ENCODE assay signal across 9 cellular contexts in the genomic region with DNA sequence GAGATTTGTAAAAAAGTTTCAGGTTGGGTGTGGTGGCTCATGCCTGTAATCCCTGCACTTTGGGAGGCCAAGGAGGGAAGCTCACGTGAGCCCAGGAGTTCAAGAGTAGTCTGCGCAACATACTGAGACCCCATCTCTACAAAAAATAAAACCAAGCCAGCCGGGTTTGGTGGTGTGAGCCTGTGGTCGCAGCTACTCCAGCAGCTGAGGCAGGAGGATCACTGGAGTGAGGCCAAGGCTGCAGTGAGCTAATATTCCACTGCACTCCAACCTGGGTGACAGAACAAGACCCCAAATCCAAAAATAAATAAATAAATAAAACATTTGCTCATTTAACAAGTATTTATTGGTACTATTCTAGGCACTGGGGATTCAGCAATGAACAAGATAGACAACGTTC. TPM values are rescaled to one million over a fixed set of nuclear protein-coding genes. Genes with fewer than 3 reads are reported as not detected.
DNase-seq lines count a peak whose midpoint lies in the region; ATAC-seq lines count a peak whose summit lies in the region.
"Had no signal": no experiment of that assay in that cellular context is flagged by ENCODE, and none has a peak within 500 bp of the region (broad histone marks: within the 10 kb centered on the region; RNA-seq: fewer than 3 reads in every experiment).

No MANE protein-coding gene starts in this region.

- H3K4me1 ChIP-seq in SJCRH30, result peaks cover 10% of the 10 kb centered on the region

- no peaks in the 10 kb centered on the region for H3K27me3 Mint-ChIP-seq in stimulated activated naive CD8-positive, alpha-beta T cell treated with anti-CD3 and anti-CD28 coated beads, Interleukin-15, Interleukin-2, amounts not matched to agents 100 ng/mL and 50 ng/mL, for 24 hours
- no peaks in the 10 kb centered on the region for H3K27me3 Mint-ChIP-seq in activated CD4-positive, alpha-beta memory T cell treated with anti-CD3 and anti-CD28 coated beads, Interleukin-2, amount 10 ng/mL, durations not matched to agents 7 days and 5 days
- no peaks in the 10 kb centered on the region for H3K27me3 Mint-ChIP-seq in memory B cell

- peak overlapping the region; percentile 64 for H3K27ac Mint-ChIP-seq in stimulated activated naive CD8-positive, alpha-beta T cell treated with anti-CD3 and anti-CD28 coated beads, Interleukin-15, Interleukin-2, amounts not matched to agents 100 ng/mL and 50 ng/mL, for 24 hours
- peak overlapping the region; percentile 94 for H3K27ac Mint-ChIP-seq in activated CD4-positive, alpha-beta memory T cell treated with anti-CD3 and anti-CD28 coated beads, Interleukin-2, amount 10 ng/mL, durations not matched to agents 7 days and 5 days
- H3K27ac Mint-ChIP-seq in memory B cell, result no peak overlapping the region

- no peaks in the 10 kb centered on the region for H3K9me3 ChIP-seq in SJCRH30 (replicated peaks)

- no peaks in the 10 kb centered on the region for H3K27me3 ChIP-seq in SJCRH30

- peaks cover 16% of the 10 kb centered on the region for H3K36me3 ChIP-seq in SJCRH30

- H3K4me1 Mint-ChIP-seq in stimulated activated naive CD8-positive, alpha-beta T cell treated with anti-CD3 and anti-CD28 coated beads, Interleukin-15, Interleukin-2, amounts not matched to agents 100 ng/mL and 50 ng/mL, for 24 hours (ENCODE audit: low read depth), result peaks cover 63% of the 10 kb centered on the region
- H3K4me1 Mint-ChIP-seq in activated CD4-positive, alpha-beta memory T cell treated with anti-CD3 and anti-CD28 coated beads, Interleukin-2, amount 10 ng/mL, durations not matched to agents 7 days and 5 days, result peaks cover 60% of the 10 kb centered on the region
- peaks cover 25% of the 10 kb centered on the region for H3K4me1 Mint-ChIP-seq in memory B cell

- POLR2A ChIA-PET in activated CD4-positive, alpha-beta memory T cell treated with anti-CD3 and anti-CD28 coated beads, Interleukin-2, amount 10 ng/mL, durations not matched to agents 7 days and 5 days (lab: Charles Lee), result interaction anchor here (1.4 to 5.0 kb wide), 7 partner anchors 8 to 284 kb away, joined by 3 to 98 read pairs (median 14); a partner anchor contains a TSS

- H3K4me3 ChIP-seq in SJCRH30, result no peak overlapping the region; the same call in 1 of the 2 replicates

- H3K27ac ChIP-seq in SJCRH30, result no peak overlapping the region

- no peak for DNase-seq in stimulated activated naive CD8-positive, alpha-beta T cell treated with anti-CD3 and anti-CD28 coated beads, Interleukin-15, Interleukin-2, amounts not matched to agents 100 U/mL and 50 U/mL, for 24 hours
- DNase-seq in activated CD4-positive, alpha-beta memory T cell treated with anti-CD3 and anti-CD28 coated beads, Interleukin-2, amount 10 ng/mL, durations not matched to agents 7 days and 5 days, result no peak
- no peak for DNase-seq in memory B cell (ENCODE audit: low spot score in 2 of 2)
- DNase-seq in NCI-H2227 (lab: John Stamatoyannopoulos, UW; ENCODE audit: unreplicated experiment), result no peak
- DNase-seq in SJCRH30, result no peak
- DNase-seq in stimulated activated CD4-positive, alpha-beta T cell treated with anti-CD3 and anti-CD28 coated beads, Interleukin-12 subunit alpha, Interleukin-12 subunit beta, amount 100 ng/mL, for 4 hours, result no peak
- DNase-seq: NCI-H1436 had no signal

- peaks cover 33% of the 10 kb centered on the region for H3K36me3 Mint-ChIP-seq in stimulated activated naive CD8-positive, alpha-beta T cell treated with anti-CD3 and anti-CD28 coated beads, Interleukin-15, Interleukin-2, amounts not matched to agents 100 ng/mL and 50 ng/mL, for 24 hours (ENCODE audit: low read depth)
- H3K36me3 Mint-ChIP-seq in activated CD4-positive, alpha-beta memory T cell treated with anti-CD3 and anti-CD28 coated beads, Interleukin-2, amount 10 ng/mL, durations not matched to agents 7 days and 5 days (ENCODE audit: low read depth), result peaks cover 44% of the 10 kb centered on the region
- H3K36me3 Mint-ChIP-seq in memory B cell, result peaks cover 7% of the 10 kb centered on the region

- CTCF ChIA-PET in activated CD4-positive, alpha-beta memory T cell treated with anti-CD3 and anti-CD28 coated beads, Interleukin-2, amount 10 ng/mL, durations not matched to agents 7 days and 5 days (lab: Charles Lee), result interaction anchor here (9.9 kb wide), 1 partner anchor 9 kb away, joined by 92 read pairs; a partner anchor contains a TSS

- ATAC-seq in stimulated activated naive CD8-positive, alpha-beta T cell treated with anti-CD3 and anti-CD28 coated beads, Interleukin-15, Interleukin-2, amounts not matched to agents 100 U/mL and 50 U/mL, for 24 hours, result no peak
- ATAC-seq in memory B cell (ENCODE audit: low read depth) (no peak), HG03457 (IDR thresholded peaks at IDR 0.05; ENCODE audit: unreplicated experiment) (no peak)

- H3K4me3 Mint-ChIP-seq in stimulated activated naive CD8-positive, alpha-beta T cell treated with anti-CD3 and anti-CD28 coated beads, Interleukin-15, Interleukin-2, amounts not matched to agents 100 ng/mL and 50 ng/mL, for 24 hours, result peak overlapping the region; percentile 93
- H3K4me3 Mint-ChIP-seq in activated CD4-positive, alpha-beta memory T cell treated with anti-CD3 and anti-CD28 coated beads, Interleukin-2, amount 10 ng/mL, durations not matched to agents 7 days and 5 days, result peak overlapping the region; percentile 94
- peak overlapping the region; percentile 96 for H3K4me3 Mint-ChIP-seq in memory B cell

- H3K9me3 Mint-ChIP-seq in stimulated activated naive CD8-positive, alpha-beta T cell treated with anti-CD3 and anti-CD28 coated beads, Interleukin-15, Interleukin-2, amounts not matched to agents 100 ng/mL and 50 ng/mL, for 24 hours, result no peaks in the 10 kb centered on the region
- no peaks in the 10 kb centered on the region for H3K9me3 Mint-ChIP-seq in activated CD4-positive, alpha-beta memory T cell treated with anti-CD3 and anti-CD28 coated beads, Interleukin-2, amount 10 ng/mL, durations not matched to agents 7 days and 5 days
- no peaks in the 10 kb centered on the region for H3K9me3 Mint-ChIP-seq in memory B cell

RNA-seq across cellular contexts. Expression of a gene that starts 1.5 kb away (rescaled TPM):
- 10 to 100 TPM; 31.4 to 34.6 TPM for total RNA-seq in activated CD4-positive, alpha-beta memory T cell treated with anti-CD3 and anti-CD28 coated beads, Interleukin-2, amount 10 ng/mL, durations not matched to agents 7 days and 5 days
- 78.2 and 79.1 TPM in 2 replicates for total RNA-seq in SJCRH30 (2014; rRNA removed; shearing (Covaris generic))

RNA-seq across cellular contexts. Expression of a gene that starts 5.1 kb away (rescaled TPM):
- total RNA-seq in activated CD4-positive, alpha-beta memory T cell treated with anti-CD3 and anti-CD28 coated beads, Interleukin-2, amount 10 ng/mL, durations not matched to agents 7 days and 5 days, result 10 to 100 TPM; 88.0 to 92.2 TPM
- 36.5 and 41.1 TPM in 2 replicates for total RNA-seq in SJCRH30 (2014; rRNA removed; shearing (Covaris generic))

RNA-seq across cellular contexts. Expression of a gene that starts 31.1 kb away (rescaled TPM):
- total RNA-seq in activated CD4-positive, alpha-beta memory T cell treated with anti-CD3 and anti-CD28 coated beads, Interleukin-2, amount 10 ng/mL, durations not matched to agents 7 days and 5 days, result 10 to 100 TPM; 58.3 to 58.4 TPM
- 19.6 and 24.5 TPM in 2 replicates for total RNA-seq in SJCRH30 (2014; rRNA removed; shearing (Covaris generic))

RNA-seq across cellular contexts. Expression of a gene that starts 36.1 kb away (rescaled TPM):
- total RNA-seq in activated CD4-positive, alpha-beta memory T cell treated with anti-CD3 and anti-CD28 coated beads, Interleukin-2, amount 10 ng/mL, durations not matched to agents 7 days and 5 days, result 100 to 1,000 TPM; 106 to 108 TPM
- 89.4 and 92.2 TPM in 2 replicates for total RNA-seq in SJCRH30 (2014; rRNA removed; shearing (Covaris generic))
